8 cellular contexts compared by ENCODE assay signal in the genomic region with DNA sequence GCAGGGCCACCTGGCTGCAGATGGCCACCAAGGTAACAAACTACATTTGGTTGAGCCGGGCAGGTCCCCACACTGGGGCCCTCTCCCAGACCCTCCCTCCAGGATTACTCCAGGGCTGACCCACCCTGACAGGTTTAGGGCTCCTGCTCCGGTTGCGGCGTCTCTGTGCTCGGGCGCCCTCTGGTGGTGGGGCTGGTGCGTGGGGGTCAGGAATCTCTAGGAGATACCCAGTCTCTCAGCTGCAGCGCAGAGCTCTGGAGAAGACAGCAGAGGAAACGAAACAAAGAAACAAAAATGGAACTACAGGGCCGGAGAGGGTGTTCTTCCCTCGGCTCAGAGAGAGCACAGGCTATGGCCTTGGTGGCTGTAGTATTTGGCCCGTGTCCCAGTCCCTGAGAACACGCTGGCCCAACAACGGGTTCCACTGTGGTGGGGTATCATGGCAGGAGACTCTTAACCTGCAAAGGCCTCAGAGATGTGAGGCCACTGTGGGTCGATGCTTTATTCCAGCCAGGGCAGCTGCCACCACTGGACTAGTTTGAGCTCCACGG. TPM values are rescaled to one million over a fixed set of nuclear protein-coding genes. Genes with fewer than 3 reads are reported as not detected.
A peak's percentile ranks its signal among the peaks of the same experiment; 100 is the strongest.
DNase-seq lines count a peak whose midpoint lies in the region; ATAC-seq and TF ChIP-seq lines count a peak whose summit lies in the region.

No MANE protein-coding gene starts in this region.

- H3K4me1 ChIP-seq in left lung: peaks cover 3 to 36% of the 10 kb centered on the region in 2 donors

- H3K36me3 ChIP-seq in MG63 (no peaks in the 10 kb centered on the region), left lung (no peaks in the 10 kb centered on the region)

- TF ChIP-seq CTCF in left lung (IDR thresholded peaks at IDR 0.05): peak; percentile 77 to 88

- ATAC-seq in left lung: peak; percentile 71
- ATAC-seq in GM19035 (IDR thresholded peaks at IDR 0.05; ENCODE audit: unreplicated experiment): no peak

- DNase-seq in NCI-H1694 (lab: John Stamatoyannopoulos, UW): peak; percentile 44
- no peak for DNase-seq in NCI-H1694 treated with DMSO at 0.1 percent for 48 hours (lab: John Stamatoyannopoulos, UW)
- DNase-seq in MG63: peak; percentile 55
- peak; percentile 37 for DNase-seq in activated CD4-positive, alpha-beta T cell treated with anti-CD3 and anti-CD28 coated beads for 1 hour
- peak; percentile 49 for DNase-seq in cerebellum (ENCODE audit: low spot score)
- peak; percentile 73 to 94 for DNase-seq in left lung
- peak; percentile 29 to 73 (median 42) for DNase-seq in stimulated activated CD4-positive, alpha-beta T cell treated with anti-CD3 and anti-CD28 coated beads, TNF-alpha, amount 100 ng/mL, for 24 hours (ENCODE audit: low read depth in 3 of 3)

- peak overlapping the region; percentile 73 to 90 for H3K27ac ChIP-seq in left lung

- intact Hi-C loops in left lung (cut with DNase I): loop anchor here in 1 of 2 donors (10.0 kb wide), 1 partner anchor 50 kb away; no protein-coding TSS in a partner anchor

- H3K4me3 ChIP-seq in MG63 (no peak overlapping the region), left lung (peak overlapping the region; percentile 53 to 54)

- no peaks in the 10 kb centered on the region for H3K9me3 ChIP-seq in MG63
- no peaks in the 10 kb centered on the region for H3K9me3 ChIP-seq in left lung

- H3K27me3 ChIP-seq in MG63 (peaks cover 45% of the 10 kb centered on the region), left lung (peaks cover 0 to 52% of the 10 kb centered on the region in 2 donors)

RNA-seq across cellular contexts. Expression of a gene that starts 2.4 kb away (rescaled TPM):
- total RNA-seq in MG63 (2014; rRNA removed; shearing (Covaris generic); ENCODE audit: low replicate concordance): 0.54 and 0.86 TPM in 2 replicates
- 17.8 TPM for total RNA-seq in cerebellum
- total RNA-seq in left lung: 10 to 100 TPM; 71.0 to 74.2 TPM

Comparison
In these comparisons a context has a peak if more than half of its experiments do, and no peak if none do; other contexts are left out.
1. RNA of a gene that starts 2.4 kb away (total RNA-seq): 71.0 to 74.2 TPM in left lung and 17.8 TPM in cerebellum (single experiment); 0.54 to 0.86 TPM in MG63; every median in the first group is over 10 times any median in the second.